Comparison of ENCODE assay signal across 31 cellular contexts in genomic region chr5:109652096-109652495, GRCh38.
"Had no signal": no experiment of that assay in that cellular context is flagged by ENCODE, and none has a peak within 500 bp of the region (broad histone marks: within the 10 kb centered on the region; RNA-seq: fewer than 3 reads in every experiment).

No MANE protein-coding gene starts in this region.

- H3K27me3 ChIP-seq: MG63 had no signal

- DNase-seq: activated B cell treated with CpG ODN at 0.5 μM for 24 hours; activated CD4-positive, alpha-beta memory T cell treated with anti-CD3 and anti-CD28 coated beads for 36 hours; activated CD4-positive, alpha-beta T cell treated with anti-CD3 and anti-CD28 coated beads for 1 hour; activated CD4-positive, alpha-beta T cell treated with anti-CD3 and anti-CD28 coated beads, Interleukin-2, amount 10 ng/mL, durations not matched to agents 24 days and 14 days; activated CD8-positive, alpha-beta memory T cell treated with anti-CD3 and anti-CD28 coated beads for 24 hours; activated effector memory CD4-positive, alpha-beta T cell treated with anti-CD3 and anti-CD28 coated beads, Interleukin-2, amount 50 U/mL, for 16 hours; activated naive CD4-positive, alpha-beta T cell treated with Interleukin-2 at 50 U/mL for 16 hours; activated naive CD8-positive, alpha-beta T cell treated with anti-CD3 and anti-CD28 coated beads, Interleukin-2, amount 50 U/mL, for 24 hours; activated T-cell treated with anti-CD3 and anti-CD28 coated beads, Interleukin-2, amount 50 U/mL, for 4 hours; anterior cingulate cortex; MG63; MV-4-11; NCI-H1092 treated with DMSO at 0.1 percent for 48 hours; NCI-H1417 treated with DMSO at 0.1 percent for 48 hours; NCI-H1694; NCI-H2029; NCI-H2107; NCI-H2171 treated with DMSO at 0.1 percent for 48 hours; NCI-H226; NCI-H526; NCI-H774; RPMI8226; T-cell; T-helper 2 cell; T1000 had no signal

- H3K27ac Mint-ChIP-seq: activated B cell treated with CpG ODN at 0.5 μM for 24 hours; activated CD4-positive, alpha-beta memory T cell treated with anti-CD3 and anti-CD28 coated beads for 36 hours; activated CD4-positive, alpha-beta T cell treated with anti-CD3 and anti-CD28 coated beads, Interleukin-2, amount 10 ng/mL, durations not matched to agents 24 days and 14 days; activated naive CD4-positive, alpha-beta T cell treated with anti-CD3 and anti-CD28 coated beads, Interleukin-2, amount 50 U/mL, for 72 hours; activated naive CD8-positive, alpha-beta T cell treated with anti-CD3 and anti-CD28 coated beads, Interleukin-2, amount 50 U/mL, for 24 hours; T-cell had no signal

- H3K4me3 Mint-ChIP-seq: activated B cell treated with CpG ODN at 0.5 μM for 24 hours; activated CD4-positive, alpha-beta memory T cell treated with anti-CD3 and anti-CD28 coated beads for 36 hours; activated CD4-positive, alpha-beta T cell treated with anti-CD3 and anti-CD28 coated beads, Interleukin-2, amount 10 ng/mL, durations not matched to agents 24 days and 14 days; activated naive CD8-positive, alpha-beta T cell treated with anti-CD3 and anti-CD28 coated beads, Interleukin-2, amount 50 U/mL, for 24 hours; activated T-cell treated with anti-CD3 and anti-CD28 coated beads, Interleukin-2, amount 50 U/mL, for 4 hours; brain; central memory CD8-positive, alpha-beta T cell; T-cell had no signal

- ATAC-seq: activated naive CD4-positive, alpha-beta T cell treated with anti-CD3 and anti-CD28 coated beads, Interleukin-2, amount 50 U/mL, for 72 hours; activated naive CD8-positive, alpha-beta T cell treated with anti-CD3 and anti-CD28 coated beads, Interleukin-2, amount 50 U/mL, for 24 hours; activated T-cell treated with anti-CD3 and anti-CD28 coated beads, Interleukin-2, amount 50 U/mL, for 4 hours; Panc1; Right ventricle myocardium inferior; T-cell had no signal

- H3K36me3 ChIP-seq: MG63 had no signal

- H3K27me3 Mint-ChIP-seq: activated CD4-positive, alpha-beta memory T cell treated with anti-CD3 and anti-CD28 coated beads for 36 hours; activated CD4-positive, alpha-beta T cell treated with anti-CD3 and anti-CD28 coated beads, Interleukin-2, amount 10 ng/mL, durations not matched to agents 24 days and 14 days had no signal

- H3K27ac ChIP-seq: SK-N-MC had no signal

- H3K36me3 Mint-ChIP-seq: activated CD4-positive, alpha-beta memory T cell treated with anti-CD3 and anti-CD28 coated beads for 36 hours; activated naive CD4-positive, alpha-beta T cell treated with anti-CD3 and anti-CD28 coated beads, Interleukin-2, amount 50 U/mL, for 72 hours; brain; T-cell had no signal

- H3K9me3 ChIP-seq: MG63 had no signal

- H3K9me3 Mint-ChIP-seq: activated B cell treated with CpG ODN at 0.5 μM for 24 hours; activated CD4-positive, alpha-beta memory T cell treated with anti-CD3 and anti-CD28 coated beads for 36 hours; activated CD4-positive, alpha-beta T cell treated with anti-CD3 and anti-CD28 coated beads, Interleukin-2, amount 10 ng/mL, durations not matched to agents 24 days and 14 days; activated naive CD4-positive, alpha-beta T cell treated with anti-CD3 and anti-CD28 coated beads, Interleukin-2, amount 50 U/mL, for 72 hours; activated naive CD8-positive, alpha-beta T cell treated with anti-CD3 and anti-CD28 coated beads, Interleukin-2, amount 50 U/mL, for 24 hours; activated T-cell treated with anti-CD3 and anti-CD28 coated beads, Interleukin-2, amount 50 U/mL, for 4 hours; central memory CD8-positive, alpha-beta T cell; T-cell had no signal

- H3K4me3 ChIP-seq: MG63, SK-N-MC had no signal
